8 cellular contexts compared by ENCODE assay signal in the genomic region with DNA sequence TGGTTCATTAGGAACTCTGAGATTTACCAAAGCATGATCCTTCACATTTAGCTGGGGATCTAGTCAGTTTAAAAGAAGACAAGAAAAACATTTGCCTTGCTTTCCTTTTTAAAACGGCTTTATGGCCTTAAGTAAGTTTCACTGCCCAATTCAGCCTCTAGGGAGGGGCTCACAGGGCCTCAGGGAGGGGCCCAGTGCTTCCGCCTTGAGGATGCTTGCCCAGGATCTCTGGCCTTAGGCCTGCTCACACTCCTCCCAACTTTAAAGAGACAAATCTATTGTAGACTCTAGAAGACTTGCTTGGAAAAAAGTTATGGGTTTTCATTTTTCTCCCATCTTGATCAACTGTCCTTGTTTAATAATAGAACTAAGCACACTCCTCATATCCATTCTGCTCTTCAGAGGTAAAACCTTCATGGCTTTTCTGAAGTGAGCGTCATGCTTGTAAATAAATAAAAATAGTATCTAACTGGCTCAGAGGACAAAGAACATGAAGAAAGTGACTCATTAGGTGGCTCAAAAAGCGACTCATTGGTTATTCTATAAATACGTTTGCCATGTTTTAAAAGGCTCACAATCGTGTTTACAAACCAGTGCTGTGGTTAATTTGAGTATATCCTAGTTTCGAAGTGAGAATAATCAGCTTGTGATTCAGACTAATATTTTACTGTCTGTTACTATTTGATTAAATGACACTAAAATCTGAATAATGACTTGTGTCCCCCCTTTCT. TPM values are rescaled to one million over a fixed set of nuclear protein-coding genes. Genes with fewer than 3 reads are reported as not detected.
DNase-seq lines count a peak whose midpoint lies in the region; ATAC-seq and TF ChIP-seq lines count a peak whose summit lies in the region.

No MANE protein-coding gene starts in this region.

- H3K36me3 Mint-ChIP-seq in activated naive CD8-positive, alpha-beta T cell treated with anti-CD3 and anti-CD28 coated beads for 36 hours: peaks cover 6% of the 10 kb centered on the region
- H3K36me3 Mint-ChIP-seq in nephron (ENCODE audit: low read depth) (peaks cover 18% of the 10 kb centered on the region), mesothelial cell of epicardium (peaks cover 7% of the 10 kb centered on the region)

- TF ChIP-seq CTCF in GM13977 (IDR thresholded peaks at IDR 0.05; ENCODE audit: extremely low read depth, insufficient read depth, missing control alignments) (no peak), nephron (IDR thresholded peaks at IDR 0.05; ENCODE audit: unreplicated experiment in 3 of 3) (no peak), mesothelial cell of epicardium (IDR thresholded peaks at IDR 0.05; ENCODE audit: unreplicated experiment) (no peak)

- no peak overlapping the region for H3K4me3 Mint-ChIP-seq in activated naive CD8-positive, alpha-beta T cell treated with anti-CD3 and anti-CD28 coated beads for 36 hours
- H3K4me3 Mint-ChIP-seq in nephron: no peak overlapping the region
- H3K4me3 Mint-ChIP-seq in mesothelial cell of epicardium: no peak overlapping the region

- H3K9me3 Mint-ChIP-seq in activated naive CD8-positive, alpha-beta T cell treated with anti-CD3 and anti-CD28 coated beads for 36 hours: no peaks in the 10 kb centered on the region
- H3K9me3 Mint-ChIP-seq in nephron (no peaks in the 10 kb centered on the region), mesothelial cell of epicardium (no peaks in the 10 kb centered on the region)

- no peaks in the 10 kb centered on the region for H3K27me3 Mint-ChIP-seq in activated naive CD8-positive, alpha-beta T cell treated with anti-CD3 and anti-CD28 coated beads for 36 hours
- H3K27me3 Mint-ChIP-seq in nephron (ENCODE audit: low read depth) (no peaks in the 10 kb centered on the region), mesothelial cell of epicardium (ENCODE audit: low read depth) (no peaks in the 10 kb centered on the region)

- H3K4me1 Mint-ChIP-seq in activated naive CD8-positive, alpha-beta T cell treated with anti-CD3 and anti-CD28 coated beads for 36 hours: no peaks in the 10 kb centered on the region
- H3K4me1 Mint-ChIP-seq in nephron (peaks cover 6% of the 10 kb centered on the region), mesothelial cell of epicardium (peaks cover 3% of the 10 kb centered on the region)

- DNase-seq in GM13977 (ENCODE audit: low spot score): peak; percentile 28
- DNase-seq in activated naive CD8-positive, alpha-beta T cell treated with anti-CD3 and anti-CD28 coated beads for 36 hours: no peak
- DNase-seq in GF-D8 (lab: John Stamatoyannopoulos, UW): no peak
- no peak for DNase-seq in mesothelial cell of epicardium (ENCODE audit: low spot score in 2 of 2, unreplicated experiment in 2 of 2)
- DNase-seq in NK-92 treated with Interleukin-12 subunit alpha and Interleukin-12 subunit beta, amount 100 ng/mL, for 24 hours (lab: John Stamatoyannopoulos, UW): no peak
- DNase-seq in stimulated activated CD4-positive, alpha-beta T cell treated with anti-CD3 and anti-CD28 coated beads, Interleukin-4, amount 100 ng/mL, for 4 hours: no peak

- in situ Hi-C loops in GM13977 (cut with MboI; ENCODE audit: low pct_unique_long_range_greater_than_20kb, low sequenced_read_pairs, unreplicated experiment): loop anchor here (10.0 kb wide), 1 partner anchor 85 kb away; a partner anchor contains a TSS

- ATAC-seq in HG02571 (IDR thresholded peaks at IDR 0.05; ENCODE audit: unreplicated experiment): peak; percentile 62

- H3K27ac Mint-ChIP-seq in activated naive CD8-positive, alpha-beta T cell treated with anti-CD3 and anti-CD28 coated beads for 36 hours: peak overlapping the region; percentile 20
- H3K27ac Mint-ChIP-seq in nephron (peak overlapping the region in 2 of 3 experiments; percentile 71 to 72), mesothelial cell of epicardium (no peak overlapping the region)

RNA-seq across cellular contexts. Expression of a gene that starts 13.7 kb away (rescaled TPM):
- total RNA-seq in activated naive CD8-positive, alpha-beta T cell treated with anti-CD3 and anti-CD28 coated beads for 36 hours: 10 to 100 TPM; 64.6 to 65.3 TPM
- total RNA-seq in mesothelial cell of epicardium: 63.1 to 69.4 TPM (median 64.4 TPM) in 3 replicates
